In the genomic region with DNA sequence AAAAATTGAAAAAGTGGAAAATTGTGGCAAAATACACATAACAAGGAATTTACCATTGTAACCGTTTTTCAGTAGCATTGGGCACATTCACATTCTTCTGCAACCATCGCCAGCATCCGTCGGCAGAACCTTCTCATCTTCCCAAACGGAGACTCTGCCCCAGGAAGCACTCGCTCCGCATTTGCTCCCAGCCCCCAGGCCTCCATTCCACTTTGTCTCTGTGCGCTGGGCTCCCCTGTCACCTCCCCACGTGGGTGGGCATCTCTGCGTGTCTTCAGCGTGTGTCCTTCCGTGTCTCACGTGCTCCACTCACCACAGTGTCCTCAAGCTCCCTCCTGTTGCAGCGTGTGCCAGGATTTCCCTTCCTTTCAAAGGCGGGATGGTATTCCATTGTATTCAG, we compare ENCODE assay signal across 17 cellular contexts. TPM values are rescaled to one million over a fixed set of nuclear protein-coding genes. Genes with fewer than 3 reads are reported as not detected.
"Had no signal": no experiment of that assay in that cellular context is flagged by ENCODE, and none has a peak within 500 bp of the region (broad histone marks: within the 10 kb centered on the region; RNA-seq: fewer than 3 reads in every experiment).

No MANE protein-coding gene starts in this region.

- ATAC-seq: lower lobe of right lung had no signal

- H3K27me3 ChIP-seq: colonic mucosa had no signal

- H3K36me3 Mint-ChIP-seq: mesothelial cell of epicardium, neural progenitor cell had no signal

- DNase-seq: activated CD4-positive, alpha-beta T cell treated with anti-CD3 and anti-CD28 coated beads for 4 hours; activated CD8-positive, alpha-beta memory T cell treated with anti-CD3 and anti-CD28 coated beads for 24 hours; activated naive CD4-positive, alpha-beta T cell treated with anti-CD3 and anti-CD28 coated beads for 36 hours; colonic mucosa; esophagus squamous epithelium; hypothalamus; lower lobe of right lung; stimulated activated CD4-positive, alpha-beta T cell treated with anti-CD3 and anti-CD28 coated beads, Interleukin-12 subunit alpha, Interleukin-12 subunit beta, amount 100 ng/mL, for 4 hours; stimulated activated CD4-positive, alpha-beta T cell treated with anti-CD3 and anti-CD28 coated beads, Interleukin-2, amount 100 ng/mL, for 24 hours; T-helper 2 cell; tibial artery had no signal

- H3K27ac Mint-ChIP-seq: activated naive CD4-positive, alpha-beta T cell treated with anti-CD3 and anti-CD28 coated beads for 36 hours; activated T-helper 2 cell treated with anti-CD3 and anti-CD28 coated beads, Interferon-gamma antibody, Interleukin-2, Interleukin-4, amounts not matched to agents 10 μg/mL and 5 μg/mL and 100 μg/mL, durations not matched to agents 14 hours and 24 hours and 36 hours; mesothelial cell of epicardium; neural progenitor cell had no signal

- H3K9me3 Mint-ChIP-seq: activated naive CD4-positive, alpha-beta T cell treated with anti-CD3 and anti-CD28 coated beads for 36 hours; activated T-helper 2 cell treated with anti-CD3 and anti-CD28 coated beads, Interferon-gamma antibody, Interleukin-2, Interleukin-4, amounts not matched to agents 10 μg/mL and 5 μg/mL and 100 μg/mL, durations not matched to agents 14 hours and 24 hours and 36 hours; neural progenitor cell had no signal

- H3K4me3 Mint-ChIP-seq: activated naive CD4-positive, alpha-beta T cell treated with anti-CD3 and anti-CD28 coated beads for 36 hours; mesothelial cell of epicardium; neural progenitor cell had no signal

- H3K4me1 ChIP-seq: colonic mucosa, parathyroid adenoma had no signal

- H3K9me3 ChIP-seq: colonic mucosa, esophagus squamous epithelium, lower lobe of right lung, tibial artery had no signal

- H3K27ac ChIP-seq: cardiac muscle cell, colonic mucosa, esophagus squamous epithelium, lower lobe of right lung, neural progenitor cell, parathyroid adenoma, tibial artery had no signal

- H3K4me3 ChIP-seq: cardiac muscle cell, colonic mucosa, esophagus squamous epithelium, lower lobe of right lung, neural progenitor cell, tibial artery had no signal

- H3K36me3 ChIP-seq: cardiac muscle cell, colonic mucosa, esophagus squamous epithelium, neural progenitor cell, tibial artery had no signal

RNA-seq across cellular contexts. Expression of a gene that starts 9.9 kb away (rescaled TPM):
- total RNA-seq: fibroblast of villous mesenchyme had no signal
